ENCODE assay signal across 22 cellular contexts in genomic region chr6:17478946-17479345, GRCh38.
"Had no signal": no experiment of that assay in that cellular context is flagged by ENCODE, and none has a peak within 500 bp of the region (broad histone marks: within the 10 kb centered on the region; RNA-seq: fewer than 3 reads in every experiment).

No MANE protein-coding gene starts in this region.

- H3K27ac ChIP-seq: neural progenitor cell, suprapubic skin, WERI-Rb-1 had no signal

- DNase-seq: activated CD4-positive, alpha-beta T cell treated with anti-CD3 and anti-CD28 coated beads for 1 hour; activated effector memory CD4-positive, alpha-beta T cell treated with anti-CD3 and anti-CD28 coated beads, Interleukin-2, amount 50 U/mL, for 16 hours; activated T-cell treated with anti-CD3 and anti-CD28 coated beads, Interleukin-2, amount 50 U/mL, for 72 hours; dermis blood vessel endothelial cell; effector memory CD4-positive, alpha-beta T cell; hippocampal formation; islet precursor cell; left colon; mucosa of descending colon; naive thymus-derived CD4-positive, alpha-beta T cell; stimulated activated CD4-positive, alpha-beta T cell treated with anti-CD3 and anti-CD28 coated beads, Interleukin-12 subunit alpha, Interleukin-12 subunit beta, amount 100 ng/mL, for 4 hours; stimulated activated CD4-positive, alpha-beta T cell treated with anti-CD3 and anti-CD28 coated beads, Interleukin-1b, Interleukin-23, amount 100 ng/mL, for 48 hours; stimulated activated CD8-positive, alpha-beta memory T cell treated with anti-CD3 and anti-CD28 coated beads, Interleukin-4, amount 100 ng/mL, for 48 hours; stimulated activated naive CD8-positive, alpha-beta T cell treated with anti-CD3 and anti-CD28 coated beads, Interleukin-15, Interleukin-2, amounts not matched to agents 100 U/mL and 50 U/mL, for 24 hours; T-helper 2 cell; WERI-Rb-1 had no signal

- H3K4me3 Mint-ChIP-seq: activated naive CD4-positive, alpha-beta T cell treated with anti-CD3 and anti-CD28 coated beads, Interleukin-2, amount 50 U/mL, for 24 hours; activated T-cell treated with anti-CD3 and anti-CD28 coated beads, Interleukin-2, amount 50 U/mL, for 72 hours; naive thymus-derived CD4-positive, alpha-beta T cell; neural progenitor cell; type B pancreatic cell had no signal

- H3K36me3 ChIP-seq: ascending aorta, neural progenitor cell, suprapubic skin, WERI-Rb-1 had no signal

- H3K9me3 ChIP-seq: ascending aorta, mucosa of descending colon, suprapubic skin had no signal

- H3K9me3 Mint-ChIP-seq: activated naive CD4-positive, alpha-beta T cell treated with anti-CD3 and anti-CD28 coated beads, Interleukin-2, amount 50 U/mL, for 24 hours; activated T-cell treated with anti-CD3 and anti-CD28 coated beads, Interleukin-2, amount 50 U/mL, for 72 hours; naive thymus-derived CD4-positive, alpha-beta T cell; neural progenitor cell had no signal

- H3K27ac Mint-ChIP-seq: activated naive CD4-positive, alpha-beta T cell treated with anti-CD3 and anti-CD28 coated beads, Interleukin-2, amount 50 U/mL, for 24 hours; activated T-cell treated with anti-CD3 and anti-CD28 coated beads, Interleukin-2, amount 50 U/mL, for 72 hours; naive thymus-derived CD4-positive, alpha-beta T cell; neural progenitor cell; type B pancreatic cell had no signal

- ATAC-seq: activated T-cell treated with anti-CD3 and anti-CD28 coated beads, Interleukin-2, amount 50 U/mL, for 72 hours; left colon; mucosa of descending colon; naive thymus-derived CD4-positive, alpha-beta T cell; stimulated activated naive CD8-positive, alpha-beta T cell treated with anti-CD3 and anti-CD28 coated beads, Interleukin-15, Interleukin-2, amounts not matched to agents 100 U/mL and 50 U/mL, for 24 hours had no signal

- H3K4me3 ChIP-seq: ascending aorta, lung, mucosa of descending colon, neural progenitor cell, suprapubic skin had no signal

- H3K4me1 Mint-ChIP-seq: activated naive CD4-positive, alpha-beta T cell treated with anti-CD3 and anti-CD28 coated beads, Interleukin-2, amount 50 U/mL, for 24 hours; naive thymus-derived CD4-positive, alpha-beta T cell had no signal

- H3K36me3 Mint-ChIP-seq: naive thymus-derived CD4-positive, alpha-beta T cell had no signal

- H3K27me3 Mint-ChIP-seq: type B pancreatic cell had no signal

- H3K9ac ChIP-seq: neural progenitor cell had no signal

- H3K4me1 ChIP-seq: suprapubic skin had no signal

- H3K27me3 ChIP-seq: ascending aorta, neural progenitor cell, suprapubic skin had no signal
